19 cellular contexts compared by ENCODE assay signal in the genomic region with DNA sequence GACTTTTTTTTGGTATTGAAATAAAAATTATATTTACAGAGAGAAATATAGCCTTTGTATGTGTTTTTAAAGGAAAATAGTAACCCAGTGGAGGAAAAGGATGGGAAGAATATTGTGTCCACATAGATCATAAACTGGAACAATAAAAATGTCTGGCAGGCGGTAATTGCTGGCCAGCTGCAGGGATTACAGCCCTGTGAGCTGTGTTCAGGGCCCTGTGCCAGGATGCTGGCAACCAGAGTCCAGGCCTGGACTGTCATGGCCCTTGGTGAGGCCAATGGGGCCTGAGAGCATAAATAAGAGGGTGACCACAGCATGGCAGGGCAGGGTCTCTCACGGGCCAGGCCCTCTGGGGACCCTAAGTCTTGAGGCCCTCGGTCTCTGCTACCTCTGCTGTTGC.
DNase-seq lines count a peak whose midpoint lies in the region; ATAC-seq and TF ChIP-seq lines count a peak whose summit lies in the region.
"Had no signal": no experiment of that assay in that cellular context is flagged by ENCODE, and none has a peak within 500 bp of the region (broad histone marks: within the 10 kb centered on the region; RNA-seq: fewer than 3 reads in every experiment).

No MANE protein-coding gene starts in this region.

- TF ChIP-seq CTCF in BE2C (IDR thresholded peaks at IDR 0.05; ENCODE audit: low read depth, low read length) (no peak), psoas muscle (IDR thresholded peaks at IDR 0.05) (no peak)
- TF ChIP-seq CTCF in CD4-positive, alpha-beta T cell (IDR thresholded peaks at IDR 0.05): no peak

- POLR2A ChIA-PET in CD4-positive, alpha-beta T cell (lab: Charles Lee): no interaction called here

- peak overlapping the region; percentile 26 for H3K4me3 ChIP-seq in BE2C (ENCODE audit: low read depth, low read length)
- no peak overlapping the region for H3K4me3 ChIP-seq in psoas muscle

- H3K27ac ChIP-seq in psoas muscle: no peak overlapping the region
- no peak overlapping the region for H3K27ac ChIP-seq in CD4-positive, alpha-beta T cell (ENCODE audit: low read depth, low read length)

- H3K4me1 Mint-ChIP-seq in CD4-positive, alpha-beta T cell (ENCODE audit: low read depth): no peaks in the 10 kb centered on the region
- H3K4me1 Mint-ChIP-seq: activated naive CD4-positive, alpha-beta T cell treated with anti-CD3 and anti-CD28 coated beads, Interleukin-2, amount 50 U/mL, for 24 hours; endodermal cell; IgD-negative memory B cell had no signal

- CTCF ChIA-PET in CD4-positive, alpha-beta T cell (lab: Charles Lee): interaction anchor here (1.1 kb wide), 1 partner anchor 74 kb away, joined by 3 read pairs; no protein-coding TSS in a partner anchor

- DNase-seq in BE2C: peak; percentile 63
- peak; percentile 78 for DNase-seq in NCI-H146 (lab: John Stamatoyannopoulos, UW)
- peak; percentile 9 for DNase-seq in astrocyte of the hippocampus (ENCODE audit: low read depth, low spot score)
- peak; percentile 36 to 78 for DNase-seq in psoas muscle
- DNase-seq in CD4-positive, alpha-beta T cell: no peak
- no peak for DNase-seq in SKM-1 (lab: John Stamatoyannopoulos, UW; ENCODE audit: unreplicated experiment)
- DNase-seq in HuH-7.5 (ENCODE audit: low spot score): no peak
- no peak for DNase-seq in 8988T
- DNase-seq: activated CD8-positive, alpha-beta T cell treated with anti-CD3 and anti-CD28 coated beads, Interleukin-2, amount 10 ng/mL, durations not matched to agents 7 days and 5 days; activated T-cell treated with anti-CD3 and anti-CD28 coated beads, Interleukin-2, amount 50 U/mL, for 4 hours; endodermal cell; natural killer cell; NCI-H2171 treated with DMSO at 0.1 percent for 48 hours; stimulated activated naive CD4-positive, alpha-beta T cell had no signal

- H3K9me3 ChIP-seq in BE2C (no peaks in the 10 kb centered on the region), psoas muscle (no peaks in the 10 kb centered on the region)
- no peaks in the 10 kb centered on the region for H3K9me3 ChIP-seq in CD4-positive, alpha-beta T cell (ENCODE audit: control insufficient read depth, low read length)

- 13 to 27% (median 14%) methylated on average over 3 of the region's 3 CpGs for WGBS in psoas muscle, 3 donors

- no peaks in the 10 kb centered on the region for H3K27me3 ChIP-seq in BE2C
- H3K27me3 ChIP-seq in psoas muscle (ENCODE audit: insufficient read depth in 3 of 3, low read length in 2 of 3): no peaks in the 10 kb centered on the region
- H3K27me3 ChIP-seq in CD4-positive, alpha-beta T cell (ENCODE audit: control insufficient read depth, insufficient read depth, low read length): no peaks in the 10 kb centered on the region

- H3K36me3 ChIP-seq in BE2C (no peaks in the 10 kb centered on the region), psoas muscle (ENCODE audit: insufficient read depth in 1 of 2, low read depth in 1 of 2) (no peaks in the 10 kb centered on the region)

- intact Hi-C loops in psoas muscle (cut with DNase I): no loop called here
- intact Hi-C loops in CD4-positive, alpha-beta T cell (cut with DNase I, micrococcal nuclease): no loop called here

- H3K9me3 Mint-ChIP-seq in CD4-positive, alpha-beta T cell: no peaks in the 10 kb centered on the region
- H3K9me3 Mint-ChIP-seq: activated naive CD4-positive, alpha-beta T cell treated with anti-CD3 and anti-CD28 coated beads, Interleukin-2, amount 50 U/mL, for 24 hours; activated T-cell treated with anti-CD3 and anti-CD28 coated beads, Interleukin-2, amount 50 U/mL, for 4 hours; endodermal cell; natural killer cell; type B pancreatic cell; WTC11 had no signal

- no peak overlapping the region for H3K27ac Mint-ChIP-seq in CD4-positive, alpha-beta T cell
- H3K27ac Mint-ChIP-seq: activated CD8-positive, alpha-beta T cell treated with anti-CD3 and anti-CD28 coated beads, Interleukin-2, amount 10 ng/mL, durations not matched to agents 7 days and 5 days; activated naive CD4-positive, alpha-beta T cell treated with anti-CD3 and anti-CD28 coated beads, Interleukin-2, amount 50 U/mL, for 24 hours; endodermal cell; IgD-negative memory B cell; natural killer cell; T-helper 1 cell treated with Interleukin-12 subunit alpha and Interleukin-12 subunit beta and Interleukin-4 antibody, amounts not matched to agents 30 μg/mL and 1 μg/mL, for 36 hours; type B pancreatic cell; WTC11 had no signal

- peak; percentile 68 to 86 (median 76) for ATAC-seq in psoas muscle
- ATAC-seq in CD4-positive, alpha-beta T cell (ENCODE audit: poor library complexity): no peak
- ATAC-seq: activated CD8-positive, alpha-beta T cell treated with anti-CD3 and anti-CD28 coated beads, Interleukin-2, amount 10 ng/mL, durations not matched to agents 7 days and 5 days; natural killer cell; WTC11 had no signal

- H3K4me1 ChIP-seq in BE2C: no peaks in the 10 kb centered on the region; the same call in 1 of the 2 replicates
- no peaks in the 10 kb centered on the region for H3K4me1 ChIP-seq in psoas muscle

- no peak overlapping the region for H3K4me3 Mint-ChIP-seq in CD4-positive, alpha-beta T cell
- H3K4me3 Mint-ChIP-seq: activated CD8-positive, alpha-beta T cell treated with anti-CD3 and anti-CD28 coated beads, Interleukin-2, amount 10 ng/mL, durations not matched to agents 7 days and 5 days; activated naive CD4-positive, alpha-beta T cell treated with anti-CD3 and anti-CD28 coated beads, Interleukin-2, amount 50 U/mL, for 24 hours; activated T-cell treated with anti-CD3 and anti-CD28 coated beads, Interleukin-2, amount 50 U/mL, for 4 hours; endodermal cell; IgD-negative memory B cell; natural killer cell; T-helper 1 cell treated with Interleukin-12 subunit alpha and Interleukin-12 subunit beta and Interleukin-4 antibody, amounts not matched to agents 30 μg/mL and 1 μg/mL, for 36 hours; type B pancreatic cell; WTC11 had no signal

- H3K36me3 Mint-ChIP-seq in CD4-positive, alpha-beta T cell (ENCODE audit: low read depth): no peaks in the 10 kb centered on the region
- H3K36me3 Mint-ChIP-seq: activated naive CD4-positive, alpha-beta T cell treated with anti-CD3 and anti-CD28 coated beads, Interleukin-2, amount 50 U/mL, for 24 hours; IgD-negative memory B cell; natural killer cell; type B pancreatic cell; WTC11 had no signal

- H3K27me3 Mint-ChIP-seq in CD4-positive, alpha-beta T cell: no peaks in the 10 kb centered on the region
- H3K27me3 Mint-ChIP-seq: type B pancreatic cell had no signal

Comparison
In these comparisons a context has a peak if more than half of its experiments do, and no peak if none do; other contexts are left out.
1. DNase-seq: peak in BE2C (single experiment), NCI-H146 (single experiment), astrocyte of the hippocampus (single experiment) and psoas muscle (2 of 2); none in CD4-positive, alpha-beta T cell (0 of 10), SKM-1 (single experiment), HuH-7.5 (single experiment) and 8988T (single experiment).